In the genomic region with DNA sequence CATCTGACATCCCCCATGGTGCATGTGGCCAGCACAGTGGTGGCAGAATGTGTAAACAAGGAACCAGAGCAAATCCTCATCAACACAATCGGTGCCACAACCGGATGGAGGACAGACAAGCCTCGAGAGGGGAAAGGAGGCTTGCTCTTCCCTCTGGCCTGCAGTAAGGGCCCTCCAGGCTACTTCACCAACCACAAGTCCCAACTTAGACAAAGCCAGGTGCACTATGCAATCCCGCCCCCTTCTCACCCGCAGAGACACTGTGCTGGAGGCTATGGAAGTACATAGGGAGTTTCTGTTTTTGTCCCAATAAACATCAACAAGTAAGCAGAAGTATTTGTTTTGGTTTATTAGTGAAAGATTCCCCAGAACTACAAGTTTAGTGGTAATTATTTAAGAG, we compare ENCODE assay signal across 19 cellular contexts. TPM values are rescaled to one million over a fixed set of nuclear protein-coding genes. Genes with fewer than 3 reads are reported as not detected.
DNase-seq lines count a peak whose midpoint lies in the region; ATAC-seq, FAIRE-seq and TF ChIP-seq lines count a peak whose summit lies in the region.
"Had no signal": no experiment of that assay in that cellular context is flagged by ENCODE, and none has a peak within 500 bp of the region (broad histone marks: within the 10 kb centered on the region; RNA-seq: fewer than 3 reads in every experiment).

No MANE protein-coding gene starts in this region.

- no peak for ATAC-seq in HG03196 (IDR thresholded peaks at IDR 0.05; ENCODE audit: unreplicated experiment)
- ATAC-seq in psoas muscle: no peak
- ATAC-seq: A549 had no signal

- no peak for TF ChIP-seq CTCF in H1 (IDR thresholded peaks at IDR 0.05; ENCODE audit: control extremely low read depth in 1 of 3, insufficient read depth in 1 of 3, low read depth in 1 of 3, low read length in 3 of 3)
- no peak for TF ChIP-seq CTCF in psoas muscle (IDR thresholded peaks at IDR 0.05)
- no peak for TF ChIP-seq CTCF in RWPE1 (conservative IDR thresholded peaks at IDR 0.05; ENCODE audit: low read depth)

- no peak for TF ChIP-seq EP300 in H1 (IDR thresholded peaks at IDR 0.05; ENCODE audit: borderline replicate concordance in 1 of 2, low read depth in 2 of 2, low read length in 2 of 2)

- no peak overlapping the region for H3K4me3 ChIP-seq in BLaER1
- H3K4me3 ChIP-seq in BLaER1 treated with 17β-estradiol and CSF1 and Interleukin-3, amounts not matched to agents 10 nM and 100 nM: no peak overlapping the region
- H3K4me3 ChIP-seq in H1 (ENCODE audit: extremely low read depth in 1 of 4, insufficient read depth in 2 of 4, low read depth in 3 of 4, low read length in 4 of 4): no peak overlapping the region
- no peak overlapping the region for H3K4me3 ChIP-seq in psoas muscle
- H3K4me3 ChIP-seq: A549, HAP-1 had no signal

- H3K36me3 ChIP-seq in BLaER1 (no peaks in the 10 kb centered on the region), H1 (ENCODE audit: control insufficient read depth in 2 of 4, insufficient read depth in 4 of 4, low read length in 3 of 4) (no peaks in the 10 kb centered on the region), psoas muscle (ENCODE audit: insufficient read depth in 1 of 2, low read depth in 1 of 2) (no peaks in the 10 kb centered on the region)
- H3K36me3 ChIP-seq in BLaER1 treated with 17β-estradiol and CSF1 and Interleukin-3, amounts not matched to agents 10 nM and 100 nM: no peaks in the 10 kb centered on the region
- H3K36me3 ChIP-seq: BE2C, HAP-1 had no signal

- DNase-seq in NCI-H187 treated with DMSO at 0.1 percent for 48 hours (lab: John Stamatoyannopoulos, UW) (peak; percentile 4), H1 (ENCODE audit: low read depth in 1 of 2, low spot score in 2 of 2) (no peak), psoas muscle (no peak), RWPE1 (ENCODE audit: low spot score) (no peak)
- DNase-seq: BE2C; Caco-2; CD8-positive, alpha-beta memory T cell; EL; GDM1; GOT3 had no signal

- no peak overlapping the region for H2BK120ac ChIP-seq in H1 (replicated peaks; ENCODE audit: low read depth, low read length)

- H3K27me3 ChIP-seq in BLaER1 (no peaks in the 10 kb centered on the region), H1 (replicated peaks in 1 of 4; ENCODE audit: control insufficient read depth in 3 of 4, extremely low read depth in 1 of 4, insufficient read depth in 3 of 4, low read length in 3 of 4) (peaks cover 0 to 19% (median 12%) of the 10 kb centered on the region in 4 experiments; a peak in 6 of 7 replicates), psoas muscle (ENCODE audit: insufficient read depth in 3 of 3, low read length in 2 of 3) (peaks cover 0 to 10% (median 3%) of the 10 kb centered on the region in 3 donors)
- H3K27me3 ChIP-seq in BLaER1 treated with 17β-estradiol and CSF1 and Interleukin-3, amounts not matched to agents 10 nM and 100 nM: no peaks in the 10 kb centered on the region

- peaks cover 2% of the 10 kb centered on the region; the same call in 1 of the 2 replicates for H3K23me2 ChIP-seq in H1 (ENCODE audit: low read depth, low read length)

- no peak overlapping the region for H2BK5ac ChIP-seq in H1 (ENCODE audit: low read depth, low read length)

- no peak overlapping the region for H2BK15ac ChIP-seq in H1 (ENCODE audit: low read length)

- intact Hi-C loops in psoas muscle (cut with DNase I): no loop called here

- no peak for TF ChIP-seq RAD21 in H1 (IDR thresholded peaks at IDR 0.05 in 1 of 2, conservative IDR thresholded peaks at IDR 0.05 in 1 of 2; ENCODE audit: low read depth in 2 of 2, low read length in 2 of 2)

- H3K4ac ChIP-seq in H1 (replicated peaks; ENCODE audit: insufficient read length, low read depth, low read length): no peak overlapping the region

- no peak overlapping the region for H4K8ac ChIP-seq in H1 (ENCODE audit: extremely low read depth, insufficient read depth, low read length)

- FAIRE-seq in H1 (lab: Jason Lieb, UNC): no peak
- FAIRE-seq: A549, GM19239 had no signal

- H3K79me2 ChIP-seq in H1 (ENCODE audit: control insufficient read depth in 1 of 2, insufficient read depth in 2 of 2, low read length in 2 of 2): no peaks in the 10 kb centered on the region

- no peak overlapping the region for H3K23ac ChIP-seq in H1 (ENCODE audit: insufficient read length)

- H3K79me1 ChIP-seq in H1 (ENCODE audit: low read depth, low read length): no peaks in the 10 kb centered on the region

- H3K4me2 ChIP-seq in BLaER1: peak overlapping the region; percentile 67
- H3K4me2 ChIP-seq in BLaER1 treated with 17β-estradiol and CSF1 and Interleukin-3, amounts not matched to agents 10 nM and 100 nM: peak overlapping the region in 10 of 11 experiments; percentile 17 to 82 (median 58); a peak in 18 of 22 replicates
- H3K4me2 ChIP-seq in H1 (ENCODE audit: insufficient read depth in 1 of 2, low read depth in 2 of 2, low read length in 2 of 2): no peak overlapping the region
- H3K4me2 ChIP-seq: A549 had no signal

- 82% methylated on average over 4 of the region's 5 CpGs; no CpG with 5 or more reads in 1 of the 2 experiments for WGBS in H1 (ENCODE audit: extremely low coverage in 1 of 2, insufficient coverage in 1 of 2, insufficient read length in 1 of 2, insufficient replicate concordance in 2 of 2, low coverage in 1 of 2, low lambda C conversion rate in 2 of 2, missing lambda C conversion rate in 1 of 2), 2 experiments
- WGBS in psoas muscle, 3 donors: 77 to 81% (median 80%) methylated on average over 5 of the region's 5 CpGs

- 0 out of 2 replicates have a peak overlapping the region, but pooled peaks have one; percentile 11 for H2BK12ac ChIP-seq in H1 (ENCODE audit: low read depth, low read length)

- H3K9me3 ChIP-seq in BLaER1 (peaks cover 27% of the 10 kb centered on the region), H1 (ENCODE audit: insufficient read depth in 2 of 2, low read depth in 1 of 2, low read length in 1 of 2) (peaks cover 4 to 7% of the 10 kb centered on the region in 2 experiments), psoas muscle (no peaks in the 10 kb centered on the region)
- peaks cover 30 to 51% (median 40%) of the 10 kb centered on the region in 11 experiments for H3K9me3 ChIP-seq in BLaER1 treated with 17β-estradiol and CSF1 and Interleukin-3, amounts not matched to agents 10 nM and 100 nM (replicated peaks in 1 of 11)
- H3K9me3 ChIP-seq: A549, BE2C, HAP-1 had no signal

- no peak overlapping the region for H3K9ac ChIP-seq in BLaER1
- H3K9ac ChIP-seq in BLaER1 treated with 17β-estradiol and CSF1 and Interleukin-3, amounts not matched to agents 10 nM and 100 nM: no peak overlapping the region
- no peak overlapping the region for H3K9ac ChIP-seq in H1 (replicated peaks in 1 of 4; ENCODE audit: extremely low read depth in 1 of 4, low read depth in 3 of 4, low read length in 3 of 4)

- no peak overlapping the region for H3K14ac ChIP-seq in H1 (ENCODE audit: insufficient read length)

- H3K18ac ChIP-seq in H1 (ENCODE audit: extremely low read depth, low read length): no peak overlapping the region

- H3K56ac ChIP-seq in H1 (replicated peaks; ENCODE audit: insufficient read length, low read depth, low read length): no peak overlapping the region

- H3K27ac ChIP-seq in BLaER1: peak overlapping the region; percentile 32
- H3K27ac ChIP-seq in BLaER1 treated with 17β-estradiol and CSF1 and Interleukin-3, amounts not matched to agents 10 nM and 100 nM: no peak overlapping the region
- no peak overlapping the region for H3K27ac ChIP-seq in H1 (ENCODE audit: low read depth, low read length)
- no peak overlapping the region for H3K27ac ChIP-seq in psoas muscle
- H3K27ac ChIP-seq in RWPE1: no peak overlapping the region
- H3K27ac ChIP-seq: A549 had no signal

- H4K91ac ChIP-seq in H1 (replicated peaks; ENCODE audit: insufficient read length, low read length): no peak overlapping the region

- no peak overlapping the region for H2AFZ ChIP-seq in H1 (ENCODE audit: low read length)

- no peak overlapping the region for H4K5ac ChIP-seq in H1 (ENCODE audit: insufficient read length, low read depth, low read length)

- no peak overlapping the region for H2BK20ac ChIP-seq in H1 (ENCODE audit: low read length)

- POLR2A ChIA-PET in H1 (lab: Charles Lee; ENCODE audit: partially characterized antibody) (interaction anchor here (0.8 kb wide), 1 partner anchor 690 kb away, joined by 3 read pairs; no protein-coding TSS in a partner anchor), RWPE1 (lab: Yijun Ruan, JAX; ENCODE audit: low non-redundant PET) (no interaction called here)

- CTCF ChIA-PET in H1 (lab: Charles Lee; ENCODE audit: partially characterized antibody) (no interaction called here), RWPE1 (lab: Yijun Ruan, JAX) (interaction anchor here (0.6 kb wide), 1 partner anchor 907 kb away, joined by 3 read pairs; no protein-coding TSS in a partner anchor)

- H2AK5ac ChIP-seq in H1 (ENCODE audit: low read depth, low read length): no peak overlapping the region

- H3K4me1 ChIP-seq in BLaER1 (peaks cover 20% of the 10 kb centered on the region), H1 (replicated peaks in 1 of 4; ENCODE audit: control insufficient read depth in 3 of 4, insufficient read depth in 4 of 4, low read length in 3 of 4) (peaks cover 0 to 7% (median 2%) of the 10 kb centered on the region in 4 experiments; a peak in 3 of 7 replicates), psoas muscle (no peaks in the 10 kb centered on the region)
- H3K4me1 ChIP-seq in BLaER1 treated with 17β-estradiol and CSF1 and Interleukin-3, amounts not matched to agents 10 nM and 100 nM: peaks cover 0 to 21% (median 17%) of the 10 kb centered on the region in 10 experiments; a peak in 15 of 20 replicates
- H3K4me1 ChIP-seq: A549, BE2C, Caco-2, HAP-1 had no signal

- no peak for TF ChIP-seq POLR2A in H1 (IDR thresholded peaks at IDR 0.05; ENCODE audit: control extremely low read depth in 1 of 2, low read depth in 2 of 2, low read length in 2 of 2)

- H4K20me1 ChIP-seq in BLaER1: no peaks in the 10 kb centered on the region
- no peaks in the 10 kb centered on the region for H4K20me1 ChIP-seq in BLaER1 treated with 17β-estradiol and CSF1 and Interleukin-3, amounts not matched to agents 10 nM and 100 nM
- no peaks in the 10 kb centered on the region for H4K20me1 ChIP-seq in H1 (replicated peaks in 1 of 2; ENCODE audit: control insufficient read depth in 1 of 2, insufficient read depth in 2 of 2, low read length in 2 of 2)

TF ChIP-seq in H1, 55 proteins besides CTCF, POLR2A, EP300 and RAD21 (continues in another document):
- no peak for TF ChIP-seq EGR1 (IDR thresholded peaks at IDR 0.05; ENCODE audit: borderline replicate concordance, low read depth, low read length)
- TF ChIP-seq EZH2 (IDR thresholded peaks at IDR 0.05; ENCODE audit: low read depth, low read length, severe bottlenecking): no peak
- TF ChIP-seq SIX5 (IDR thresholded peaks at IDR 0.05; ENCODE audit: low read depth, low read length): no peak

RNA-seq across cellular contexts. Expression of gene SPATA19, which starts 54.3 kb away (rescaled TPM):
- total RNA-seq in H1 (2021; fragmentation: NEBNext Ultra II Directional; extraction: Animal tissue kit (Norgen Biotek cat#: 25700)): not detected in 2 replicates
- not detected in 2 replicates for polyA plus RNA-seq in H1 (2011; rRNA removed)
- not detected for polyA plus RNA-seq in H1 (2011; cell fraction: cytosol; rRNA removed)
- polyA plus RNA-seq in H1 (2011; cell fraction: nucleus; rRNA removed): not detected
- not detected in 4 replicates for polyA plus RNA-seq in H1 (2012, experiment 1 of 2)
- polyA plus RNA-seq in H1 (2012, experiment 2 of 2): not detected
- polyA plus RNA-seq in H1 (2013, experiment 1 of 2): not detected
- not detected for polyA plus RNA-seq in H1 (2013, experiment 2 of 2)
- not detected in 2 replicates for polyA minus RNA-seq in H1 (2011; rRNA and poly(A)+ RNA removed)
- polyA minus RNA-seq in H1 (2011; cell fraction: cytosol; rRNA and poly(A)+ RNA removed): not detected
- polyA minus RNA-seq in H1 (2011; cell fraction: nucleus; rRNA and poly(A)+ RNA removed): not detected
- not detected for total RNA-seq in psoas muscle
- not detected for polyA plus RNA-seq in psoas muscle
- total RNA-seq: Caco-2; CD8-positive, alpha-beta memory T cell; HT1080 had no signal
- polyA plus RNA-seq: A549; AG04450; CD8-positive, alpha-beta memory T cell; IgD-negative memory B cell had no signal

Comparison
In these comparisons a context has a peak if more than half of its experiments do, and no peak if none do; other contexts are left out.
1. H3K4me2 ChIP-seq: peak in BLaER1 (single experiment) and BLaER1 treated with 17β-estradiol and CSF1 and Interleukin-3, amounts not matched to agents 10 nM and 100 nM (10 of 11); none in H1 (0 of 2).